8 cellular contexts compared by ENCODE assay signal in genomic region chr10:119253433-119254174, GRCh38. TPM values are rescaled to one million over a fixed set of nuclear protein-coding genes. Genes with fewer than 3 reads are reported as not detected.
DNase-seq lines count a peak whose midpoint lies in the region; ATAC-seq and TF ChIP-seq lines count a peak whose summit lies in the region.

No MANE protein-coding gene starts in this region.

- H3K9me3 ChIP-seq in osteoblast (ENCODE audit: low read depth, low read length) (no peaks in the 10 kb centered on the region), uterus (no peaks in the 10 kb centered on the region)

- POLR2A ChIA-PET in HEK293T (lab: Yijun Ruan, JAX) = no interaction called here
- POLR2A ChIA-PET in activated CD4-positive, alpha-beta memory T cell treated with anti-CD3 and anti-CD28 coated beads, Interleukin-2, amount 10 ng/mL, durations not matched to agents 7 days and 5 days (lab: Charles Lee) = interaction anchor here (1.0 to 1.3 kb wide), 2 partner anchors 14 to 52 kb away, joined by 3 read pairs; no protein-coding TSS in a partner anchor

- H3K4me1 ChIP-seq in osteoblast (ENCODE audit: insufficient read depth, low read length) (peaks cover 39% of the 10 kb centered on the region), uterus (peaks cover 31 to 37% of the 10 kb centered on the region in 2 donors)

- no peak for TF ChIP-seq POLR2A in uterus (IDR thresholded peaks at IDR 0.05)

- peak overlapping the region; percentile 66 for H2AFZ ChIP-seq in osteoblast (ENCODE audit: low read length)

- H3K9me3 Mint-ChIP-seq in activated CD4-positive, alpha-beta memory T cell treated with anti-CD3 and anti-CD28 coated beads, Interleukin-2, amount 10 ng/mL, durations not matched to agents 7 days and 5 days = no peaks in the 10 kb centered on the region

- no peak overlapping the region for H3K27ac Mint-ChIP-seq in activated CD4-positive, alpha-beta memory T cell treated with anti-CD3 and anti-CD28 coated beads, Interleukin-2, amount 10 ng/mL, durations not matched to agents 7 days and 5 days

- H3K27me3 Mint-ChIP-seq in activated CD4-positive, alpha-beta memory T cell treated with anti-CD3 and anti-CD28 coated beads, Interleukin-2, amount 10 ng/mL, durations not matched to agents 7 days and 5 days = no peaks in the 10 kb centered on the region

- no peaks in the 10 kb centered on the region for H3K36me3 ChIP-seq in osteoblast (ENCODE audit: insufficient read depth, low read length)
- no peaks in the 10 kb centered on the region for H3K36me3 ChIP-seq in uterus

- H3K4me2 ChIP-seq in osteoblast (ENCODE audit: insufficient read depth, low read length) = peak overlapping the region; percentile 75

- H3K4me3 Mint-ChIP-seq in activated CD4-positive, alpha-beta memory T cell treated with anti-CD3 and anti-CD28 coated beads, Interleukin-2, amount 10 ng/mL, durations not matched to agents 7 days and 5 days = no peak overlapping the region

- no peaks in the 10 kb centered on the region for H3K79me2 ChIP-seq in osteoblast (ENCODE audit: insufficient read depth, low read length)

- no peaks in the 10 kb centered on the region for H3K36me3 Mint-ChIP-seq in activated CD4-positive, alpha-beta memory T cell treated with anti-CD3 and anti-CD28 coated beads, Interleukin-2, amount 10 ng/mL, durations not matched to agents 7 days and 5 days (ENCODE audit: low read depth)

- no peak for ATAC-seq in HG02571 (IDR thresholded peaks at IDR 0.05; ENCODE audit: unreplicated experiment)

- H3K27ac ChIP-seq in osteoblast (ENCODE audit: low read depth, low read length) (peak overlapping the region; percentile 98), uterus (peak overlapping the region; percentile 92 to 96)

- no peaks in the 10 kb centered on the region for H4K20me1 ChIP-seq in osteoblast (ENCODE audit: insufficient read depth, low read length)

- intact Hi-C loops in uterus (cut with DNase I; ENCODE audit: low total_unique reads) = loop anchor here (5.0 kb wide), 1 partner anchor 46 kb away; the partner anchor contains the start of gene GRK5

- H3K4me1 Mint-ChIP-seq in activated CD4-positive, alpha-beta memory T cell treated with anti-CD3 and anti-CD28 coated beads, Interleukin-2, amount 10 ng/mL, durations not matched to agents 7 days and 5 days = peaks cover 20% of the 10 kb centered on the region

- H3K4me3 ChIP-seq in fibroblast of mammary gland (ENCODE audit: control insufficient read depth, low read depth, low read length) (no peak overlapping the region), osteoblast (ENCODE audit: insufficient read depth, low read length) (peak overlapping the region; percentile 51), uterus (no peak overlapping the region)

- TF ChIP-seq CTCF in fibroblast of mammary gland (conservative IDR thresholded peaks at IDR 0.05; ENCODE audit: control insufficient read depth, insufficient read depth, low read depth, low read length) (peak; percentile 13), osteoblast (IDR thresholded peaks at IDR 0.05; ENCODE audit: extremely low read depth, low read depth, low read length) (peak; percentile 29), uterus (IDR thresholded peaks at IDR 0.05) (peak in 1 of 4 experiments; percentile 16)

- H3K27me3 ChIP-seq in osteoblast (ENCODE audit: insufficient read depth, low read length) (no peaks in the 10 kb centered on the region), uterus (no peaks in the 10 kb centered on the region)

- CTCF ChIA-PET in HEK293T (lab: Yijun Ruan, JAX) = interaction anchor here (0.9 to 1.7 kb wide), 2 partner anchors 47 to 118 kb away, joined by 4 read pairs; partner anchors contain the start of gene GRK5
- CTCF ChIA-PET in activated CD4-positive, alpha-beta memory T cell treated with anti-CD3 and anti-CD28 coated beads, Interleukin-2, amount 10 ng/mL, durations not matched to agents 7 days and 5 days (lab: Charles Lee) = interaction anchor here (1.0 kb wide), 1 partner anchor 47 kb away, joined by 3 read pairs; the partner anchor contains the start of gene GRK5

- DNase-seq in HEK293T (ENCODE audit: extremely low spot score) (peak; percentile 26), fibroblast of mammary gland (ENCODE audit: low read depth) (peak; percentile 95), osteoblast (ENCODE audit: insufficient read length, low spot score, missing footprints) (peak; percentile 97), uterus (peak; percentile 83 to 89), NCI-H2227 treated with DMSO at 0.1 percent for 48 hours (lab: John Stamatoyannopoulos, UW) (no peak), COR-L47 (lab: John Stamatoyannopoulos, UW) (no peak)
- DNase-seq in activated CD4-positive, alpha-beta memory T cell treated with anti-CD3 and anti-CD28 coated beads, Interleukin-2, amount 10 ng/mL, durations not matched to agents 7 days and 5 days = peak; percentile 31

TF ChIP-seq in HEK293T, 16 proteins besides CTCF, POLR2A, EP300 and RAD21:
- TF ChIP-seq FOXA1 (IDR thresholded peaks at IDR 0.05) (no peak), FOXM1 (IDR thresholded peaks at IDR 0.05; ENCODE audit: borderline replicate concordance) (no peak), L3MBTL2 (conservative IDR thresholded peaks at IDR 0.05) (no peak), SP1 (IDR thresholded peaks at IDR 0.05) (no peak), SUZ12 (IDR thresholded peaks at IDR 0.05) (no peak), NFRKB (IDR thresholded peaks at IDR 0.05) (no peak), ARNT (IDR thresholded peaks at IDR 0.05) (no peak), BHLHE40 (IDR thresholded peaks at IDR 0.05; ENCODE audit: borderline replicate concordance) (no peak), FOXK2 (IDR thresholded peaks at IDR 0.05) (no peak), TARDBP (IDR thresholded peaks at IDR 0.05) (no peak), ELF4 (IDR thresholded peaks at IDR 0.05) (no peak), PKNOX1 (IDR thresholded peaks at IDR 0.05) (no peak), HDGF (IDR thresholded peaks at IDR 0.05; ENCODE audit: borderline replicate concordance) (no peak), LEF1 (IDR thresholded peaks at IDR 0.05; ENCODE audit: borderline replicate concordance) (no peak), CTBP1 (IDR thresholded peaks at IDR 0.05; ENCODE audit: borderline replicate concordance) (no peak)

RNA-seq across cellular contexts. Expression of gene GRK5, which starts 46.2 kb away (rescaled TPM):
- total RNA-seq in activated CD4-positive, alpha-beta memory T cell treated with anti-CD3 and anti-CD28 coated beads, Interleukin-2, amount 10 ng/mL, durations not matched to agents 7 days and 5 days = 10 to 100 TPM; 29.8 to 30.6 TPM
- total RNA-seq in osteoblast (1.5 and 1.8 TPM in 2 replicates), uterus (10 to 100 TPM; 11.6 to 34.6 (median 14.1) TPM)

Comparison
In these comparisons a context has a peak if more than half of its experiments do, and no peak if none do; other contexts are left out.
1. DNase-seq: peak in HEK293T (single experiment), activated CD4-positive, alpha-beta memory T cell treated with anti-CD3 and anti-CD28 coated beads, Interleukin-2, amount 10 ng/mL, durations not matched to agents 7 days and 5 days (single experiment), fibroblast of mammary gland (single experiment), osteoblast (single experiment) and uterus (2 of 2); none in NCI-H2227 treated with DMSO at 0.1 percent for 48 hours (single experiment) and COR-L47 (single experiment).